Comparison of ENCODE assay signal across 13 cellular contexts in the genomic region with DNA sequence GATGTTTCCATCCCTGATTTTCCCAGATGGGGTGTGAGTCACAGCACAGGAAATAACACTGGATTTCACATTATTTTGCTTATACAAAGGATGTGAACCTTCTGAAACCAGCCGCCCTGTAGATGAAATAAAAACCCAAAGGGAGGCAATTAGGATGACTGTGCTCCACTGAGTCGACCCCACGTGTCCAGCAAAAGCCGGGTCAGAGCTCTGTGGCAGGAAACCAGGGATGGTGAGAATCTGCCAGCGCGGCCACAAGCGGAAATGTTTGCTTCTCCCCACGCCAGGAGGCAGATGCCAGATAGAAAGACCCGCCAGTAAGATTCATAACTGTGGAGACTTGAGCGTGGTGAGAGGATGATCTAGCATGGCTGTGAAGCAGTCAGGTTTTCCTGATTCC.
DNase-seq lines count a peak whose midpoint lies in the region; ATAC-seq, FAIRE-seq and TF ChIP-seq lines count a peak whose summit lies in the region.
"Had no signal": no experiment of that assay in that cellular context is flagged by ENCODE, and none has a peak within 500 bp of the region (broad histone marks: within the 10 kb centered on the region; RNA-seq: fewer than 3 reads in every experiment).

No MANE protein-coding gene starts in this region.

- no peak overlapping the region for H3K27ac Mint-ChIP-seq in activated naive CD8-positive, alpha-beta T cell treated with anti-CD3 and anti-CD28 coated beads, Interleukin-2, amount 10 ng/mL, durations not matched to agents 7 days and 5 days
- no peak overlapping the region for H3K27ac Mint-ChIP-seq in endodermal cell
- H3K27ac Mint-ChIP-seq: CD8-positive, alpha-beta T cell had no signal

- no peak overlapping the region for H3K9ac ChIP-seq in endodermal cell (ENCODE audit: extremely low read depth, low read length, poor library complexity, severe bottlenecking)

- no peak overlapping the region for H3K4me3 Mint-ChIP-seq in activated naive CD8-positive, alpha-beta T cell treated with anti-CD3 and anti-CD28 coated beads, Interleukin-2, amount 10 ng/mL, durations not matched to agents 7 days and 5 days
- no peak overlapping the region for H3K4me3 Mint-ChIP-seq in endodermal cell
- H3K4me3 Mint-ChIP-seq: CD8-positive, alpha-beta T cell had no signal

- H3K27ac ChIP-seq in A673 (ENCODE audit: low read depth, low read length, poor library complexity, severe bottlenecking) (no peak overlapping the region), pancreas (no peak overlapping the region), endodermal cell (ENCODE audit: low read depth, low read length) (no peak overlapping the region)

- H3K4me3 ChIP-seq in A673 (ENCODE audit: low read depth, low read length, poor library complexity, severe bottlenecking) (no peak overlapping the region), pancreas (no peak overlapping the region), endodermal cell (ENCODE audit: low read length) (no peak overlapping the region)

- no peaks in the 10 kb centered on the region for H3K9me3 ChIP-seq in A673 (ENCODE audit: low read depth, low read length, poor library complexity, severe bottlenecking)
- H3K9me3 ChIP-seq in pancreas, result no peaks in the 10 kb centered on the region
- H3K9me3 ChIP-seq in endodermal cell (ENCODE audit: control insufficient read depth, low read length), result peaks cover 23% of the 10 kb centered on the region

- H3K27me3 Mint-ChIP-seq in activated naive CD8-positive, alpha-beta T cell treated with anti-CD3 and anti-CD28 coated beads, Interleukin-2, amount 10 ng/mL, durations not matched to agents 7 days and 5 days, result no peaks in the 10 kb centered on the region
- no peaks in the 10 kb centered on the region for H3K27me3 Mint-ChIP-seq in endodermal cell (ENCODE audit: insufficient read depth)

- H3K36me3 ChIP-seq in A673 (ENCODE audit: insufficient read depth, low read length, poor library complexity, severe bottlenecking), result no peaks in the 10 kb centered on the region
- no peaks in the 10 kb centered on the region for H3K36me3 ChIP-seq in pancreas
- no peaks in the 10 kb centered on the region for H3K36me3 ChIP-seq in endodermal cell (ENCODE audit: control insufficient read depth, insufficient read depth, low read length)

- peaks cover 5% of the 10 kb centered on the region for H3K9me3 Mint-ChIP-seq in activated naive CD8-positive, alpha-beta T cell treated with anti-CD3 and anti-CD28 coated beads, Interleukin-2, amount 10 ng/mL, durations not matched to agents 7 days and 5 days
- H3K9me3 Mint-ChIP-seq in endodermal cell, result peaks cover 36% of the 10 kb centered on the region

- TF ChIP-seq CTCF in A673 (conservative IDR thresholded peaks at IDR 0.05; ENCODE audit: low read depth, low read length) (no peak), pancreas (IDR thresholded peaks at IDR 0.05) (no peak), endodermal cell (conservative IDR thresholded peaks at IDR 0.05) (no peak)

- BruUV-seq in A673 (replicated peaks; lab: Mats Ljungman, UMichigan), result no TSS peak

- CTCF ChIA-PET in A673 (lab: Charles Lee), result no interaction called here

- ATAC-seq in activated naive CD8-positive, alpha-beta T cell treated with anti-CD3 and anti-CD28 coated beads, Interleukin-2, amount 10 ng/mL, durations not matched to agents 7 days and 5 days (ENCODE audit: low read depth), result no peak
- ATAC-seq in pancreas, result no peak
- ATAC-seq: CD8-positive, alpha-beta T cell had no signal

- H3K27me3 ChIP-seq in A673 (replicated peaks; ENCODE audit: insufficient read depth, low read depth, low read length, poor library complexity) (no peaks in the 10 kb centered on the region), pancreas (no peaks in the 10 kb centered on the region), endodermal cell (ENCODE audit: control insufficient read depth, insufficient read depth, low read length, poor library complexity, severe bottlenecking) (no peaks in the 10 kb centered on the region)

- peak; percentile 82 for DNase-seq in A673 (ENCODE audit: low spot score)
- peak; percentile 90 for DNase-seq in H4 (ENCODE audit: low spot score)
- peak; percentile 30 for DNase-seq in activated naive CD8-positive, alpha-beta T cell treated with anti-CD3 and anti-CD28 coated beads, Interleukin-2, amount 10 ng/mL, durations not matched to agents 7 days and 5 days
- peak; percentile 86 for DNase-seq in hepatic stellate cell (ENCODE audit: low spot score)
- no peak for DNase-seq in pancreas
- DNase-seq in activated naive CD4-positive, alpha-beta T cell treated with anti-CD3 and anti-CD28 coated beads, Interleukin-2, amount 50 U/mL, for 16 hours, result no peak
- DNase-seq in NCI-H2107 (lab: John Stamatoyannopoulos, UW), result no peak
- no peak for DNase-seq in endodermal cell
- DNase-seq: CD8-positive, alpha-beta T cell; central memory CD4-positive, alpha-beta T cell; NCI-H1417; nucleus accumbens; SHP77 treated with DMSO at 0.1 percent for 48 hours had no signal

- WGBS in pancreas, 2 donors, result 62 to 71% methylated on average over 10 of the region's 10 CpGs
- 86 to 87% methylated on average over 5 to 10 of the region's 10 CpGs for WGBS in endodermal cell (ENCODE audit: insufficient coverage in 1 of 2, insufficient read length in 1 of 2), 2 experiments

- intact Hi-C loops in A673 (cut with micrococcal nuclease; ENCODE audit: unreplicated experiment) (no loop called here), pancreas (cut with DNase I) (no loop called here)

- FAIRE-seq in pancreas (lab: Jason Lieb, UNC), result no peak

- no peaks in the 10 kb centered on the region for H3K36me3 Mint-ChIP-seq in activated naive CD8-positive, alpha-beta T cell treated with anti-CD3 and anti-CD28 coated beads, Interleukin-2, amount 10 ng/mL, durations not matched to agents 7 days and 5 days
- H3K36me3 Mint-ChIP-seq in endodermal cell (ENCODE audit: low read depth), result no peaks in the 10 kb centered on the region
- H3K36me3 Mint-ChIP-seq: CD8-positive, alpha-beta T cell had no signal

- H3K4me1 ChIP-seq in A673 (ENCODE audit: insufficient read depth, low read length, poor library complexity, severe bottlenecking) (no peaks in the 10 kb centered on the region), pancreas (no peaks in the 10 kb centered on the region), endodermal cell (ENCODE audit: control insufficient read depth, insufficient read depth, low read length) (no peaks in the 10 kb centered on the region)

- POLR2A ChIA-PET in A673 (lab: Charles Lee; ENCODE audit: low non-redundant PET), result no interaction called here
- POLR2A ChIA-PET in activated naive CD8-positive, alpha-beta T cell treated with anti-CD3 and anti-CD28 coated beads, Interleukin-2, amount 10 ng/mL, durations not matched to agents 7 days and 5 days (lab: Charles Lee), result no interaction called here

- H3K4me1 Mint-ChIP-seq in activated naive CD8-positive, alpha-beta T cell treated with anti-CD3 and anti-CD28 coated beads, Interleukin-2, amount 10 ng/mL, durations not matched to agents 7 days and 5 days, result peaks cover 4% of the 10 kb centered on the region
- H3K4me1 Mint-ChIP-seq in endodermal cell, result no peaks in the 10 kb centered on the region

Comparison
In these comparisons a context has a peak if more than half of its experiments do, and no peak if none do; other contexts are left out.
1. DNase-seq: peak in A673 (single experiment), H4 (single experiment), activated naive CD8-positive, alpha-beta T cell treated with anti-CD3 and anti-CD28 coated beads, Interleukin-2, amount 10 ng/mL, durations not matched to agents 7 days and 5 days (single experiment) and hepatic stellate cell (single experiment); none in pancreas (0 of 6), activated naive CD4-positive, alpha-beta T cell treated with anti-CD3 and anti-CD28 coated beads, Interleukin-2, amount 50 U/mL, for 16 hours (single experiment), NCI-H2107 (single experiment) and endodermal cell (single experiment).